In genomic region chr2:88059979-88060906, GRCh38 we compare ENCODE assay signal across 8 cellular contexts. TPM values are rescaled to one million over a fixed set of nuclear protein-coding genes. Genes with fewer than 3 reads are reported as not detected.
A peak's percentile ranks its signal among the peaks of the same experiment; 100 is the strongest.
DNase-seq lines count a peak whose midpoint lies in the region; ATAC-seq and TF ChIP-seq lines count a peak whose summit lies in the region.

No MANE protein-coding gene starts in this region.

- no peaks in the 10 kb centered on the region for H3K4me1 ChIP-seq in ascending aorta

- H3K27ac Mint-ChIP-seq in CD14-positive monocyte, result no peak overlapping the region
- H3K27ac Mint-ChIP-seq in immature natural killer cell, result no peak overlapping the region

- H3K27ac ChIP-seq in ascending aorta, result no peak overlapping the region
- peak overlapping the region; percentile 24 for H3K27ac ChIP-seq in substantia nigra (ENCODE audit: low read depth, low read length, poor library complexity, severe bottlenecking)

- H3K9me3 Mint-ChIP-seq in CD14-positive monocyte, result peaks cover 0 to 2% (median 0%) of the 10 kb centered on the region in 7 donors
- no peaks in the 10 kb centered on the region for H3K9me3 Mint-ChIP-seq in immature natural killer cell

- peaks cover 19% of the 10 kb centered on the region for H3K4me1 Mint-ChIP-seq in CD14-positive monocyte
- H3K4me1 Mint-ChIP-seq in immature natural killer cell, result peaks cover 9 to 15% of the 10 kb centered on the region in 2 donors

- H3K4me3 ChIP-seq in ascending aorta, result no peak overlapping the region

- no peak overlapping the region for H3K4me3 Mint-ChIP-seq in CD14-positive monocyte
- H3K4me3 Mint-ChIP-seq in immature natural killer cell, result no peak overlapping the region

- intact Hi-C loops in CD14-positive monocyte (cut with micrococcal nuclease) (loop anchor here in 1 of 2 donors (2.0 to 10.0 kb wide), 3 partner anchors 43 to 565 kb away; partner anchors contain the start of genes EIF2AK3 and RNU2-63P), ascending aorta (cut with DNase I) (no loop called here)

- ATAC-seq in GM18498 (IDR thresholded peaks at IDR 0.05; ENCODE audit: unreplicated experiment), result peak; percentile 43
- ATAC-seq in HG03442 (IDR thresholded peaks at IDR 0.05; ENCODE audit: unreplicated experiment), result peak; percentile 33

- H3K27me3 Mint-ChIP-seq in CD14-positive monocyte (ENCODE audit: low read depth in 3 of 3), result peaks cover 0 to 1% (median 0%) of the 10 kb centered on the region in 3 donors
- H3K27me3 Mint-ChIP-seq in immature natural killer cell (ENCODE audit: low read depth in 3 of 3), result peaks cover 0 to 14% (median 4%) of the 10 kb centered on the region in 3 donors

- H3K36me3 ChIP-seq in ascending aorta, result no peaks in the 10 kb centered on the region

- H3K27me3 ChIP-seq in ascending aorta, result no peaks in the 10 kb centered on the region

- DNase-seq in CD14-positive monocyte (ENCODE audit: low spot score) (no peak), NCI-H774 (lab: John Stamatoyannopoulos, UW) (peak; percentile 29), ascending aorta (ENCODE audit: low spot score in 2 of 2) (no peak), immature natural killer cell (peak; percentile 26 to 44 (median 40)), substantia nigra (lab: John Stamatoyannopoulos, UW) (peak in 11 of 49 donors; percentile 1 to 54 (median 13)), OCI-M2 (lab: John Stamatoyannopoulos, UW; ENCODE audit: unreplicated experiment) (no peak)

- H3K9me3 ChIP-seq in ascending aorta, result no peaks in the 10 kb centered on the region

- TF ChIP-seq CTCF in CD14-positive monocyte (IDR thresholded peaks at IDR 0.05) (peak; percentile 82), ascending aorta (IDR thresholded peaks at IDR 0.05) (peak; percentile 18 to 69 (median 56))

- H3K36me3 Mint-ChIP-seq in CD14-positive monocyte, result no peaks in the 10 kb centered on the region
- H3K36me3 Mint-ChIP-seq in immature natural killer cell, result no peaks in the 10 kb centered on the region

RNA-seq across cellular contexts. Expression of gene KRCC1, which starts 4.7 kb away (rescaled TPM):
- polyA plus RNA-seq in CD14-positive monocyte (10 to 100 TPM; 24.7 to 31.6 TPM), immature natural killer cell (10 to 100 TPM; 31.1 to 36.6 (median 33.1) TPM)
- 3.1 TPM for total RNA-seq in ascending aorta

RNA-seq across cellular contexts. Expression of gene SMYD1, which starts 7.4 kb away (rescaled TPM):
- not detected for polyA plus RNA-seq in CD14-positive monocyte
- not detected for total RNA-seq in ascending aorta
- not detected for polyA plus RNA-seq in immature natural killer cell

RNA-seq across cellular contexts. Expression of gene RNU2-63P, which starts 43.9 kb away (rescaled TPM):
- polyA plus RNA-seq in CD14-positive monocyte, result 1 to 10 TPM; 7.5 to 8.0 TPM
- total RNA-seq in ascending aorta, result not detected
- polyA plus RNA-seq in immature natural killer cell, result 1 to 10 TPM in 1 of 3 donors, not detected in 2; 6.2 TPM

Comparison
In these comparisons a context has a peak if more than half of its experiments do, and no peak if none do; other contexts are left out.
1. DNase-seq: peak in NCI-H774 (single experiment) and immature natural killer cell (3 of 3); none in CD14-positive monocyte (single experiment), ascending aorta (0 of 2) and OCI-M2 (single experiment).